In the genomic region with DNA sequence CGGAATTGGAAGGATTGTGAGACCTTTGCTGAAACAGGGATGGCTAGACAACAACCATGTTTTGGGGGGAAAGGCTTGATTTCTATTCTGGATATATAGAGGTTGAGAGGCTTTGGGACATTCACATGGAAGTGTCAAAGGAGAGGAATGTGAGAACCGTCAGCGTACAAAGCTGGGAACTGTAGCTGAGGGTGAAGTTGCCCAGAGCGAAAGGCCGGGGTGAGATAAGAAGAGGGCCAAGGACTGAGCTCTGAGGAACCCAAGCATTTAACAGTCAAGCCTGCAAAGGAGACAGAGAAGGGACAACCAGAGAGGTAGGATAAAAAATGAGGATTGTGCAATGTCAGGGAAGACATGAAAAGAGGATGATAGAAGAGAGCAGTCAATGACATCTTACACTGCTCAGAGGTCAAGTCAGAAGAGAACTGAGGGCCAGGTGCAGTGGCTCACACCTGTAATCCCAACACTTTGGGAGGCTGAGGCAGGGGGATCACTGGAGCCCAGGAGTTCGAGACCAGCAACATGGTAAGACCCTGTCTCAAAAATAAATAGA, we compare ENCODE assay signal across 18 cellular contexts. TPM values are rescaled to one million over a fixed set of nuclear protein-coding genes. Genes with fewer than 3 reads are reported as not detected.
A peak's percentile ranks its signal among the peaks of the same experiment; 100 is the strongest.
DNase-seq lines count a peak whose midpoint lies in the region; ATAC-seq, FAIRE-seq and TF ChIP-seq lines count a peak whose summit lies in the region.
"Had no signal": no experiment of that assay in that cellular context is flagged by ENCODE, and none has a peak within 500 bp of the region (broad histone marks: within the 10 kb centered on the region; RNA-seq: fewer than 3 reads in every experiment).

No MANE protein-coding gene starts in this region.

- TF ChIP-seq CTCF in left ventricle myocardium inferior (IDR thresholded peaks at IDR 0.05; ENCODE audit: borderline replicate concordance), result no peak
- TF ChIP-seq CTCF in IMR-90 (conservative IDR thresholded peaks at IDR 0.05; ENCODE audit: low read depth, low read length), result no peak
- TF ChIP-seq CTCF in K562 (IDR thresholded peaks at IDR 0.05 in 2 of 3, conservative IDR thresholded peaks at IDR 0.05 in 1 of 3; ENCODE audit: insufficient read depth in 2 of 3, low read depth in 1 of 3, low read length in 3 of 3), result no peak

- H3K9me1 ChIP-seq in IMR-90 (ENCODE audit: insufficient read depth, low read length) (0 out of 2 replicates have a peak, but pooled peaks cover 5% of the 10 kb centered on the region), K562 (ENCODE audit: control insufficient read depth, insufficient read depth, low read length) (no peaks in the 10 kb centered on the region)

- no peak overlapping the region for H3K56ac ChIP-seq in IMR-90 (ENCODE audit: extremely low read depth, insufficient read depth, low read length)

- no peaks in the 10 kb centered on the region for H3K79me2 ChIP-seq in K562 (ENCODE audit: control insufficient read depth, insufficient read depth, low read length)

- peak; percentile 29 to 42 for ATAC-seq in left cardiac atrium
- no peak for ATAC-seq in IMR-90 (ENCODE audit: low read depth)
- no peak for ATAC-seq in K562
- peak; percentile 35 for ATAC-seq in sciatic nerve
- ATAC-seq: CD8-positive, alpha-beta T cell had no signal

- H2AK5ac ChIP-seq in IMR-90 (ENCODE audit: low read depth, low read length), result no peak overlapping the region

- no peak overlapping the region for H3K9ac ChIP-seq in IMR-90 (ENCODE audit: low read depth, low read length)
- H3K9ac ChIP-seq in K562 (ENCODE audit: insufficient read depth in 1 of 2, low read depth in 2 of 2, low read length in 2 of 2), result no peak overlapping the region

- H4K91ac ChIP-seq in IMR-90 (ENCODE audit: insufficient read depth, low read depth, low read length), result no peak overlapping the region

- no peak overlapping the region for H2BK5ac ChIP-seq in IMR-90 (ENCODE audit: low read depth, low read length, poor library complexity, severe bottlenecking)

- H2BK15ac ChIP-seq in IMR-90 (ENCODE audit: low read depth, low read length), result no peak overlapping the region

- dilution Hi-C loops in IMR-90 (cut with HindIII; ENCODE audit: low sequenced_read_pairs, unreplicated experiment), result no loop called here

- H4K8ac ChIP-seq in IMR-90 (ENCODE audit: low read depth in 2 of 2, low read length in 2 of 2), result no peak overlapping the region

- H3K36me3 ChIP-seq in left ventricle myocardium inferior (no peaks in the 10 kb centered on the region), IMR-90 (ENCODE audit: control insufficient read depth, insufficient read depth, low read length) (no peaks in the 10 kb centered on the region), K562 (ENCODE audit: control insufficient read depth, insufficient read depth, low read length) (no peaks in the 10 kb centered on the region)

- DNase-seq in left cardiac atrium (no peak), left ventricle myocardium inferior (no peak), IMR-90 (no peak), K562 (ENCODE audit: extremely low read depth in 1 of 4, low spot score in 3 of 4) (no peak), sciatic nerve (ENCODE audit: low spot score) (no peak), T-helper 1 cell (no peak)
- DNase-seq in stimulated activated CD4-positive, alpha-beta T cell treated with anti-CD3 and anti-CD28 coated beads, Interleukin-2, amount 100 ng/mL, for 24 hours, result no peak
- DNase-seq: ACHN; AML-193; Calu3; CD8-positive, alpha-beta T cell; DMS79 treated with DMSO at 0.1 percent for 48 hours; GF-D8 had no signal

- in situ Hi-C loops in IMR-90 (cut with MboI; ENCODE audit: low sequenced_read_pairs) (no loop called here), K562 (cut with MboI) (loop anchor here (5.0 kb wide), 1 partner anchor 192 kb away; no protein-coding TSS in a partner anchor)

- H3K4ac ChIP-seq in IMR-90 (ENCODE audit: low read depth, low read length), result no peak overlapping the region

- H2AK9ac ChIP-seq in IMR-90 (replicated peaks; ENCODE audit: low read depth, low read length, poor library complexity), result no peak overlapping the region

- H3K14ac ChIP-seq in IMR-90 (replicated peaks; ENCODE audit: low read depth, low read length), result no peak overlapping the region

- no peak for TF ChIP-seq EP300 in K562 (IDR thresholded peaks at IDR 0.05; ENCODE audit: low read length)

- H4K5ac ChIP-seq in IMR-90 (ENCODE audit: low read depth, low read length), result no peak overlapping the region

- BruUV-seq in IMR-90 (replicated peaks; lab: Mats Ljungman, UMichigan), result no TSS peak
- BruUV-seq in K562 (replicated peaks; lab: Mats Ljungman, UMichigan), result no TSS peak

- POLR2A ChIA-PET in IMR-90 (lab: Charles Lee; ENCODE audit: unreplicated experiment), result no interaction called here
- POLR2A ChIA-PET in K562 (lab: Yijun Ruan, JAX), result interaction anchor here (0.8 to 1.2 kb wide), 2 partner anchors 8 to 121 kb away, joined by 4 read pairs; no protein-coding TSS in a partner anchor

- TF ChIP-seq POLR2A in IMR-90 (IDR thresholded peaks at IDR 0.05; ENCODE audit: low read depth, low read length) (no peak), K562 (conservative IDR thresholded peaks at IDR 0.05) (no peak)

- 92% methylated on average over 5 of the region's 6 CpGs; no CpG with 5 or more reads in 1 of the 2 experiments for WGBS in IMR-90 (ENCODE audit: extremely low coverage in 2 of 2, insufficient read length in 1 of 2), 2 experiments
- 3% methylated on average over 6 of the region's 6 CpGs for WGBS in K562 (ENCODE audit: insufficient coverage, low coverage, missing lambda C conversion rate)

- CTCF ChIA-PET in IMR-90 (lab: Yijun Ruan, JAX) (interaction anchor here (0.8 to 1.4 kb wide), 2 partner anchors 11 to 574 kb away, joined by 3 read pairs; no protein-coding TSS in a partner anchor), K562 (lab: Yijun Ruan, JAX; ENCODE audit: low intra/inter-chr PET ratio) (no interaction called here)

- no peaks in the 10 kb centered on the region for H3K9me3 ChIP-seq in left ventricle myocardium inferior (replicated peaks)
- H3K9me3 ChIP-seq in IMR-90 (ENCODE audit: control insufficient read depth, insufficient read depth, low read length), result no peaks in the 10 kb centered on the region
- H3K9me3 ChIP-seq in K562 (replicated peaks; ENCODE audit: control insufficient read depth, insufficient read depth, low read depth, low read length), result no peaks in the 10 kb centered on the region

- no peak overlapping the region for H2BK120ac ChIP-seq in IMR-90 (ENCODE audit: low read depth, low read length)

- H3K18ac ChIP-seq in IMR-90 (ENCODE audit: low read depth, low read length), result no peak overlapping the region

- no peaks in the 10 kb centered on the region for H4K20me1 ChIP-seq in IMR-90 (ENCODE audit: insufficient read depth, low read length)
- H4K20me1 ChIP-seq in K562 (replicated peaks; ENCODE audit: control insufficient read depth, insufficient read depth, low read length), result no peaks in the 10 kb centered on the region

- no peak overlapping the region for H3K4me2 ChIP-seq in IMR-90 (ENCODE audit: low read depth, low read length)
- H3K4me2 ChIP-seq in K562 (ENCODE audit: insufficient read depth, low read length), result no peak overlapping the region
- H3K4me2 ChIP-seq: GM23338 had no signal

- no peak overlapping the region for H2BK20ac ChIP-seq in IMR-90 (ENCODE audit: low read depth, low read length)

- H3K27me3 ChIP-seq in left ventricle myocardium inferior (ENCODE audit: low read depth) (no peaks in the 10 kb centered on the region), IMR-90 (ENCODE audit: control insufficient read depth, insufficient read depth, low read length) (peaks cover 8% of the 10 kb centered on the region; the same call in 1 of the 2 replicates), K562 (ENCODE audit: control insufficient read depth in 2 of 2, insufficient read depth in 2 of 2, low read length in 2 of 2) (peaks cover 12 to 29% of the 10 kb centered on the region in 2 experiments; a peak in 4 of 5 replicates)

- H3K27ac ChIP-seq in left ventricle myocardium inferior (replicated peaks) (no peak overlapping the region), IMR-90 (ENCODE audit: insufficient read depth, low read length) (no peak overlapping the region), K562 (ENCODE audit: extremely low read depth, low read depth, low read length) (no peak overlapping the region)
- H3K27ac ChIP-seq: HL-60 had no signal

- no peak overlapping the region for H3K23ac ChIP-seq in IMR-90 (ENCODE audit: low read depth, low read length)

- H3K4me1 ChIP-seq in left ventricle myocardium inferior (peaks cover 23% of the 10 kb centered on the region), IMR-90 (ENCODE audit: control insufficient read depth, insufficient read depth, low read length) (peaks cover 3% of the 10 kb centered on the region; the same call in 1 of the 2 replicates), K562 (replicated peaks in 1 of 2; ENCODE audit: control insufficient read depth in 2 of 2, insufficient read depth in 2 of 2, low read length in 2 of 2) (no peaks in the 10 kb centered on the region)

- intact Hi-C loops in left cardiac atrium (cut with DNase I) (no loop called here), left ventricle myocardium inferior (cut with micrococcal nuclease) (no loop called here), IMR-90 (cut with micrococcal nuclease) (loop anchor here (5.0 kb wide), 2 partner anchors 43 to 187 kb away; partner anchors contain the start of gene RAF1), K562 (cut with micrococcal nuclease) (loop anchor here (10.0 kb wide), 1 partner anchor 289 kb away; no protein-coding TSS in a partner anchor), sciatic nerve (cut with DNase I) (no loop called here)

- H2AFZ ChIP-seq in IMR-90 (replicated peaks; ENCODE audit: low read length, poor library complexity), result no peak overlapping the region
- no peak overlapping the region for H2AFZ ChIP-seq in K562 (ENCODE audit: low read depth, low read length)
- H2AFZ ChIP-seq: GM23338 had no signal

- FAIRE-seq in K562 (lab: Jason Lieb, UNC), result no peak
- FAIRE-seq: A204.1, H54 had no signal

- TF ChIP-seq RAD21 in IMR-90 (IDR thresholded peaks at IDR 0.05; ENCODE audit: low read length) (no peak), K562 (CRISPR knock-in tag; conservative IDR thresholded peaks at IDR 0.05 in 1 of 2, IDR thresholded peaks at IDR 0.05 in 1 of 2) (no peak)

- H3K79me1 ChIP-seq in IMR-90 (ENCODE audit: low read depth in 1 of 2, low read length in 2 of 2), result no peaks in the 10 kb centered on the region

- H3K4me3 ChIP-seq in left ventricle myocardium inferior (no peak overlapping the region), IMR-90 (ENCODE audit: insufficient read depth, low read depth, low read length) (no peak overlapping the region), K562 (no peak overlapping the region)
- H3K4me3 ChIP-seq: GM23338 had no signal

RNA-seq across cellular contexts. Expression of gene RAF1, which starts 41.5 kb away (rescaled TPM):
- 100 to 1,000 TPM; 109 to 116 TPM for total RNA-seq in left cardiac atrium
- 137 TPM for total RNA-seq in left ventricle myocardium inferior
- total RNA-seq in IMR-90 (2012; rRNA removed), result 128 and 151 TPM in 2 replicates
- 101 and 115 TPM in 2 replicates for polyA plus RNA-seq in IMR-90 (2012; rRNA removed)
- 38.5 and 44.5 TPM in 2 replicates for polyA plus RNA-seq in IMR-90 (2012; cell fraction: cytosol; rRNA removed)
- polyA plus RNA-seq in IMR-90 (2012; cell fraction: nucleus; rRNA removed; ENCODE audit: low replicate concordance), result 102 and 261 TPM in 2 replicates
- 242 and 294 TPM in 2 replicates for total RNA-seq in K562 (2011; cell fraction: chromatin; rRNA removed; ENCODE audit: low replicate concordance)
- total RNA-seq in K562 (2011; cell fraction: nucleolus; rRNA removed), result 149 and 152 TPM in 2 replicates
- total RNA-seq in K562 (2011; cell fraction: nucleoplasm; rRNA removed), result 183 and 224 TPM in 2 replicates
- total RNA-seq in K562 (2014; rRNA removed), result 74.5 and 104 TPM in 2 replicates
- 91.4 and 95.2 TPM in 2 replicates for total RNA-seq in K562 (2014; rRNA removed; fragmentation: Illumina TruSeq; extraction: Trizol)
- total RNA-seq in K562 (2015; rRNA removed; fragmentation: Illumina TruSeq; extraction: Trizol), result 92.6 and 97.5 TPM in 2 replicates
- 78.3 and 83.2 TPM in 2 replicates for total RNA-seq in K562 (2021)
- 155 and 183 TPM in 2 replicates for polyA plus RNA-seq in K562 (2011; rRNA removed)
- 124 and 134 TPM in 2 replicates for polyA plus RNA-seq in K562 (2011; cell fraction: cytosol; rRNA removed)
- 176 and 181 TPM in 2 replicates for polyA plus RNA-seq in K562 (2011; cell fraction: nucleus; rRNA removed)
- polyA plus RNA-seq in K562 (2012), result 61.9 and 70.8 TPM in 2 replicates
- 95.5 and 106 TPM in 2 replicates for polyA plus RNA-seq in K562 (2014; fragmentation: Illumina TruSeq; extraction: Trizol)
- polyA plus RNA-seq in K562 (2014; fragmentation: Nextera tagmentation; extraction: Ambion mirVana), result 10 to 100 TPM; 28.0 to 32.3 TPM
- polyA plus RNA-seq in K562 (2014; rRNA removed), result 85.6 and 96.8 TPM in 2 replicates
- 208 and 239 TPM in 2 replicates for polyA minus RNA-seq in K562 (2011; rRNA and poly(A)+ RNA removed)
- polyA minus RNA-seq in K562 (2011; cell fraction: cytosol; rRNA and poly(A)+ RNA removed), result 66.7 and 92.6 TPM in 2 replicates
- 109 and 169 TPM in 2 replicates for polyA minus RNA-seq in K562 (2011; cell fraction: nucleus; rRNA and poly(A)+ RNA removed)
- 90.5 TPM for total RNA-seq in sciatic nerve

RNA-seq across cellular contexts. Expression of gene TMEM40, which starts 53.6 kb away (rescaled TPM):
- total RNA-seq in left cardiac atrium, result 1 to 10 TPM; 4.8 to 6.5 TPM
- total RNA-seq in left ventricle myocardium inferior, result 4.5 TPM
- not detected in 2 replicates for total RNA-seq in IMR-90 (2012; rRNA removed)
- polyA plus RNA-seq in IMR-90 (2012; rRNA removed), result 0.27 and 0.29 TPM in 2 replicates
- 0.14 and 0.24 TPM in 2 replicates for polyA plus RNA-seq in IMR-90 (2012; cell fraction: cytosol; rRNA removed)
- 0.13 and 0.24 TPM in 2 replicates for polyA plus RNA-seq in IMR-90 (2012; cell fraction: nucleus; rRNA removed; ENCODE audit: low replicate concordance)
- not detected in 2 replicates for total RNA-seq in K562 (2011; cell fraction: chromatin; rRNA removed; ENCODE audit: low replicate concordance)
- total RNA-seq in K562 (2011; cell fraction: nucleolus; rRNA removed), result not detected in 2 replicates
- not detected in 2 replicates for total RNA-seq in K562 (2011; cell fraction: nucleoplasm; rRNA removed)
- total RNA-seq in K562 (2014; rRNA removed), result not detected in 2 replicates
- not detected in 2 replicates for total RNA-seq in K562 (2014; rRNA removed; fragmentation: Illumina TruSeq; extraction: Trizol)
- not detected in 2 replicates for total RNA-seq in K562 (2015; rRNA removed; fragmentation: Illumina TruSeq; extraction: Trizol)
- not detected in 2 replicates for total RNA-seq in K562 (2021)
- polyA plus RNA-seq in K562 (2011; rRNA removed), result 0.31 TPM in 1 of 2 replicates, not detected in the other
- not detected in 2 replicates for polyA plus RNA-seq in K562 (2011; cell fraction: cytosol; rRNA removed)
- not detected in 2 replicates for polyA plus RNA-seq in K562 (2011; cell fraction: nucleus; rRNA removed)
- not detected in 2 replicates for polyA plus RNA-seq in K562 (2012)
- not detected in 2 replicates for polyA plus RNA-seq in K562 (2014; fragmentation: Illumina TruSeq; extraction: Trizol)
- under 1 TPM; 0.11 to 0.14 TPM for polyA plus RNA-seq in K562 (2014; fragmentation: Nextera tagmentation; extraction: Ambion mirVana)
- polyA plus RNA-seq in K562 (2014; rRNA removed), result not detected in 2 replicates
- polyA minus RNA-seq in K562 (2011; rRNA and poly(A)+ RNA removed), result not detected in 2 replicates
- not detected in 2 replicates for polyA minus RNA-seq in K562 (2011; cell fraction: cytosol; rRNA and poly(A)+ RNA removed)
- polyA minus RNA-seq in K562 (2011; cell fraction: nucleus; rRNA and poly(A)+ RNA removed), result not detected in 2 replicates
- total RNA-seq in sciatic nerve, result not detected
- total RNA-seq: CD8-positive, alpha-beta T cell; HT1080 had no signal

Comparison
In these comparisons a context has a peak if more than half of its experiments do, and no peak if none do; other contexts are left out.
1. ATAC-seq: peak in left cardiac atrium (2 of 2) and sciatic nerve (single experiment); none in IMR-90 (single experiment) and K562 (single experiment).
2. intact Hi-C loops: an anchor here in IMR-90 (5.0 kb wide) and K562 (10.0 kb wide); none called in left cardiac atrium, left ventricle myocardium inferior and sciatic nerve.